ENCODE assay signal across 8 cellular contexts in the genomic region with DNA sequence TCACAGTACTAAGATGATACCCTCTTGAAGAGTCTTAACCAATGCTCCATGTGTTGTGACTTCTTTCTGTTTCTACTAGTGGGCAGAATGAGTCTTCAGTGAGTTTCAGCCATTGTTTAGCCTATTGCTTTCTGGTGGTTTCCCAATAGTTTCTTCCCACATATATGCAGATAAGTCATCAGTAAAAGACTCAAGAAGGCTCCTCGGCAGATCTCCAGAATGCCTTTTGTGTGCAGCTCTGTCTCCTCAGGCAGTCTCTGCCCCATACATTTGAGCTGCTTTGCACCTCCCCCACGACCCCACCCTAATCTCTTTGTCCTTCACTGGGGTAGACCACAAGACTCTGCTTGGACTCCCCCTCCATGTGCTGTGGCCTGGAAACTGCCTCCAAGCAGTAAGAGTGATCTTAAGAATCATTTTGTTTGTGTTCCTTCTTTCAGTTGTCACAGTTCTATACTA.
DNase-seq lines count a peak whose midpoint lies in the region; ATAC-seq lines count a peak whose summit lies in the region.

No MANE protein-coding gene starts in this region.

- peaks cover 3% of the 10 kb centered on the region for H3K9me3 Mint-ChIP-seq in activated CD8-positive, alpha-beta memory T cell treated with anti-CD3 and anti-CD28 coated beads, Interleukin-2, amount 10 ng/mL, durations not matched to agents 7 days and 5 days (ENCODE audit: low read depth)

- H3K36me3 Mint-ChIP-seq in activated CD8-positive, alpha-beta memory T cell treated with anti-CD3 and anti-CD28 coated beads, Interleukin-2, amount 10 ng/mL, durations not matched to agents 7 days and 5 days: peaks cover 12% of the 10 kb centered on the region

- DNase-seq in Caki2 (ENCODE audit: low read depth) (peak; percentile 53), kidney tubule cell (ENCODE audit: low spot score) (peak; percentile 63), mucosa of gallbladder (ENCODE audit: low spot score) (no peak), MV-4-11 (lab: John Stamatoyannopoulos, UW) (no peak)
- peak; percentile 47 for DNase-seq in activated CD8-positive, alpha-beta memory T cell treated with anti-CD3 and anti-CD28 coated beads, Interleukin-2, amount 10 ng/mL, durations not matched to agents 7 days and 5 days

- peak overlapping the region; percentile 11 for H3K4me3 Mint-ChIP-seq in activated CD8-positive, alpha-beta memory T cell treated with anti-CD3 and anti-CD28 coated beads, Interleukin-2, amount 10 ng/mL, durations not matched to agents 7 days and 5 days

- ATAC-seq in HG02588 (IDR thresholded peaks at IDR 0.05; ENCODE audit: unreplicated experiment) (peak; percentile 93), GM19324 (IDR thresholded peaks at IDR 0.05; ENCODE audit: low FRiP score, unreplicated experiment) (no peak), GM18858 (IDR thresholded peaks at IDR 0.05; ENCODE audit: unreplicated experiment) (no peak)
- peak; percentile 64 for ATAC-seq in activated CD8-positive, alpha-beta memory T cell treated with anti-CD3 and anti-CD28 coated beads, Interleukin-2, amount 10 ng/mL, durations not matched to agents 7 days and 5 days

- H3K27ac Mint-ChIP-seq in activated CD8-positive, alpha-beta memory T cell treated with anti-CD3 and anti-CD28 coated beads, Interleukin-2, amount 10 ng/mL, durations not matched to agents 7 days and 5 days: peak overlapping the region; percentile 79

- CTCF ChIA-PET in activated CD8-positive, alpha-beta memory T cell treated with anti-CD3 and anti-CD28 coated beads, Interleukin-2, amount 10 ng/mL, durations not matched to agents 7 days and 5 days (lab: Charles Lee): no interaction called here

- peaks cover 21% of the 10 kb centered on the region for H3K4me1 Mint-ChIP-seq in activated CD8-positive, alpha-beta memory T cell treated with anti-CD3 and anti-CD28 coated beads, Interleukin-2, amount 10 ng/mL, durations not matched to agents 7 days and 5 days

- in situ Hi-C loops in Caki2 (cut with HindIII; ENCODE audit: low pct_unique_long_range_greater_than_20kb, low sequenced_read_pairs): no loop called here

- no peaks in the 10 kb centered on the region for H3K27me3 Mint-ChIP-seq in activated CD8-positive, alpha-beta memory T cell treated with anti-CD3 and anti-CD28 coated beads, Interleukin-2, amount 10 ng/mL, durations not matched to agents 7 days and 5 days

Comparison
In these comparisons a context has a peak if more than half of its experiments do, and no peak if none do; other contexts are left out.
1. DNase-seq: peak in Caki2 (single experiment), activated CD8-positive, alpha-beta memory T cell treated with anti-CD3 and anti-CD28 coated beads, Interleukin-2, amount 10 ng/mL, durations not matched to agents 7 days and 5 days (single experiment) and kidney tubule cell (single experiment); none in mucosa of gallbladder (single experiment) and MV-4-11 (single experiment).
2. ATAC-seq: peak in HG02588 (single experiment) and activated CD8-positive, alpha-beta memory T cell treated with anti-CD3 and anti-CD28 coated beads, Interleukin-2, amount 10 ng/mL, durations not matched to agents 7 days and 5 days (single experiment); none in GM19324 (single experiment) and GM18858 (single experiment).